ENCODE assay signal across 1 cellular context in the genomic region with DNA sequence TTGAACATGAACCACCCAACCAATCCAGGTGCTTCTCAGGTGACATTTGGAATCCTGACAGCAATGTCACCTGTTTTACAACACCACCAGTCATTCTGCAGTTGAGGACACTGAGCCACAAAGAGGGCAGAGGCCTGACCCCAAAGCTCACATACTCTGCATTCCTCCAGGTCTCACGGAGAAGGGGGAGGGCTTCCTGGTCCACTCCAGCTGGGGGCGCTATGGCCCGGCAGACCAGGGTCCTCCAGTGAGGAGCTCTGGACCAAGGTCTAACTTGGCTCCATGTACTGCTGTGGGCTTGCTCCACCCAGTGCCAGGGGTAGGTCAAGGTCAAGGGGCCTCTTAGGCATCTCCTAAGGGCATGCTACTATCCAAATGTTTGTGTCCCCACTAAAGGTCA.
TF ChIP-seq lines count a peak whose summit lies in the region.

No MANE protein-coding gene starts in this region.

TF ChIP-seq in IMR-90, 13 proteins besides CTCF, POLR2A, EP300 and RAD21 (continued from another document):
- TF ChIP-seq, protein P1, sequence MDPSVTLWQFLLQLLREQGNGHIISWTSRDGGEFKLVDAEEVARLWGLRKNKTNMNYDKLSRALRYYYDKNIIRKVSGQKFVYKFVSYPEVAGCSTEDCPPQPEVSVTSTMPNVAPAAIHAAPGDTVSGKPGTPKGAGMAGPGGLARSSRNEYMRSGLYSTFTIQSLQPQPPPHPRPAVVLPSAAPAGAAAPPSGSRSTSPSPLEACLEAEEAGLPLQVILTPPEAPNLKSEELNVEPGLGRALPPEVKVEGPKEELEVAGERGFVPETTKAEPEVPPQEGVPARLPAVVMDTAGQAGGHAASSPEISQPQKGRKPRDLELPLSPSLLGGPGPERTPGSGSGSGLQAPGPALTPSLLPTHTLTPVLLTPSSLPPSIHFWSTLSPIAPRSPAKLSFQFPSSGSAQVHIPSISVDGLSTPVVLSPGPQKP (IDR thresholded peaks at IDR 0.05; ENCODE audit: borderline replicate concordance, low read depth, low read length) = no peak
- TF ChIP-seq CHD1 (IDR thresholded peaks at IDR 0.05; ENCODE audit: low read depth, low read length) = no peak
- TF ChIP-seq MAFK (IDR thresholded peaks at IDR 0.05; ENCODE audit: low read depth, low read length) = no peak
- no peak for TF ChIP-seq RFX5 (IDR thresholded peaks at IDR 0.05; ENCODE audit: low read depth, low read length)
- TF ChIP-seq NFE2L2 (IDR thresholded peaks at IDR 0.05; ENCODE audit: low read depth, low read length) = no peak
- TF ChIP-seq BHLHE40 (IDR thresholded peaks at IDR 0.05; ENCODE audit: low read depth, low read length) = no peak
- TF ChIP-seq CEBPB (IDR thresholded peaks at IDR 0.05; ENCODE audit: low read depth, low read length) = no peak
- no peak for TF ChIP-seq SMC3 (IDR thresholded peaks at IDR 0.05; ENCODE audit: low read depth, low read length)
- no peak for TF ChIP-seq MAZ (IDR thresholded peaks at IDR 0.05; ENCODE audit: borderline replicate concordance, low read depth, low read length)
- TF ChIP-seq MXI1 (IDR thresholded peaks at IDR 0.05; ENCODE audit: borderline replicate concordance, low read depth, low read length) = no peak
